In genomic region chr2:161725297-161725696, GRCh38 we compare ENCODE assay signal across 18 cellular contexts.
DNase-seq lines count a peak whose midpoint lies in the region; ATAC-seq, FAIRE-seq and TF ChIP-seq lines count a peak whose summit lies in the region.
"Had no signal": no experiment of that assay in that cellular context is flagged by ENCODE, and none has a peak within 500 bp of the region (broad histone marks: within the 10 kb centered on the region; RNA-seq: fewer than 3 reads in every experiment).

No MANE protein-coding gene starts in this region.

- FAIRE-seq in GM18507 (lab: Jason Lieb, UNC): peak; percentile 54
- FAIRE-seq: H1 had no signal

- no peak for DNase-seq in GM18507 (ENCODE audit: extremely low spot score, insufficient read length, low read depth)
- DNase-seq in mucosa of gallbladder (ENCODE audit: low spot score): no peak
- DNase-seq in substantia nigra (lab: John Stamatoyannopoulos, UW): no peak
- no peak for DNase-seq in GM10266 (ENCODE audit: extremely low spot score)
- no peak for DNase-seq in NCI-H187 treated with DMSO at 0.1 percent for 48 hours (lab: John Stamatoyannopoulos, UW)
- DNase-seq: 8988T; BE2C; CD4-positive, alpha-beta T cell; MG63; NCI-H1092 treated with DMSO at 0.1 percent for 48 hours; NCI-H510A treated with DMSO at 0.1 percent for 48 hours; PC-9; SW 1271 had no signal

- no peak overlapping the region for H3K27ac ChIP-seq in substantia nigra (ENCODE audit: low read depth, low read length, poor library complexity, severe bottlenecking)
- H3K27ac ChIP-seq: PC-9, SJSA1 had no signal

- ATAC-seq in GM18909 (IDR thresholded peaks at IDR 0.05; ENCODE audit: poor library complexity, unreplicated experiment) (peak; percentile 78), GM21528 (IDR thresholded peaks at IDR 0.05; ENCODE audit: low FRiP score, unreplicated experiment) (peak; percentile 59), HG03354 (IDR thresholded peaks at IDR 0.05; ENCODE audit: poor library complexity, severe bottlenecking, unreplicated experiment) (peak; percentile 79)

- TF ChIP-seq CTCF in GM10266 (IDR thresholded peaks at IDR 0.05; ENCODE audit: control insufficient read depth, insufficient read depth, low read depth, missing control alignments): no peak
